ENCODE assay signal across 24 cellular contexts in the genomic region with DNA sequence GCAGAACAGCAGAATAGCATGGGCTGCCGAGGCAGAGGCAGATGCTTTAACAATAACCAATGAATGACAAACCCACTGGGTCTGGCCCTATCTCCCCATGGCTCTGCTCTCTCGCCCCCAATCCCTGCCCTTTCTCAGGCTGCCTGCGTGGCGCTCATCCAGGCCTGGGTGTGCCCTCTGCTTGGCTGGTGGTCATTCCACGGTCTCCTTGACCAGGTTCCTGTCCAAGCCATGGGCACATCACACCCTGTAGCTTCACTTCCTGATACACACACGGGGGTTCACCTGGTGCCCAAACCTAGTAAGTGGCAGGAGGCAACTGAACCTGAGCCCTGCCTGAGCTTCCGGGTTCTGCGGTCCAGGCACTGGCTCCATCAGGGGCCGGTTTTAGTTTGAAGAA.
"Had no signal": no experiment of that assay in that cellular context is flagged by ENCODE, and none has a peak within 500 bp of the region (broad histone marks: within the 10 kb centered on the region; RNA-seq: fewer than 3 reads in every experiment).

No MANE protein-coding gene starts in this region.

- H3K4me3 ChIP-seq: cardiac muscle cell, SK-N-MC had no signal

- DNase-seq: activated CD4-positive, alpha-beta memory T cell treated with anti-CD3 and anti-CD28 coated beads, Interleukin-2, amount 10 ng/mL, durations not matched to agents 7 days and 5 days; activated CD4-positive, alpha-beta T cell treated with anti-CD3 and anti-CD28 coated beads, Interleukin-2, amount 50 U/mL, for 1 hour; activated CD4-positive, CD25-positive, alpha-beta regulatory T cell; activated effector memory CD4-positive, alpha-beta T cell treated with Interleukin-2 at 50 U/mL for 16 hours; activated naive CD4-positive, alpha-beta T cell treated with Interleukin-2 at 50 U/mL for 16 hours; activated T-cell treated with anti-CD3 and anti-CD28 coated beads, Interleukin-2, amount 50 U/mL, for 72 hours; amygdala; brain microvascular endothelial cell; KG1; NCI-H1048; NCI-H146; NCI-H187 treated with DMSO at 0.1 percent for 48 hours; NCI-H2171; NCI-H226; NCI-H510A; NCI-H526 treated with DMSO at 0.1 percent for 48 hours; NCI-H82; RPMI8226; T-cell had no signal

- H3K36me3 ChIP-seq: cardiac muscle cell had no signal

- H3K27ac Mint-ChIP-seq: activated CD4-positive, alpha-beta memory T cell treated with anti-CD3 and anti-CD28 coated beads, Interleukin-2, amount 10 ng/mL, durations not matched to agents 7 days and 5 days; activated naive CD8-positive, alpha-beta T cell; activated T-cell treated with anti-CD3 and anti-CD28 coated beads, Interleukin-2, amount 50 U/mL, for 72 hours; T-cell had no signal

- H3K4me1 Mint-ChIP-seq: T-cell had no signal

- H3K27me3 ChIP-seq: brain microvascular endothelial cell, cardiac muscle cell had no signal

- H3K4me3 Mint-ChIP-seq: activated CD4-positive, alpha-beta memory T cell treated with anti-CD3 and anti-CD28 coated beads, Interleukin-2, amount 10 ng/mL, durations not matched to agents 7 days and 5 days; activated naive CD8-positive, alpha-beta T cell; activated T-cell treated with anti-CD3 and anti-CD28 coated beads, Interleukin-2, amount 50 U/mL, for 72 hours; T-cell had no signal

- H3K27ac ChIP-seq: brain microvascular endothelial cell, cardiac muscle cell, SK-N-MC, VCaP had no signal

- H3K27me3 Mint-ChIP-seq: activated naive CD8-positive, alpha-beta T cell; T-cell had no signal

- ATAC-seq: Right ventricle myocardium inferior, T-cell had no signal
